Comparison of ENCODE assay signal across 18 cellular contexts in the genomic region with DNA sequence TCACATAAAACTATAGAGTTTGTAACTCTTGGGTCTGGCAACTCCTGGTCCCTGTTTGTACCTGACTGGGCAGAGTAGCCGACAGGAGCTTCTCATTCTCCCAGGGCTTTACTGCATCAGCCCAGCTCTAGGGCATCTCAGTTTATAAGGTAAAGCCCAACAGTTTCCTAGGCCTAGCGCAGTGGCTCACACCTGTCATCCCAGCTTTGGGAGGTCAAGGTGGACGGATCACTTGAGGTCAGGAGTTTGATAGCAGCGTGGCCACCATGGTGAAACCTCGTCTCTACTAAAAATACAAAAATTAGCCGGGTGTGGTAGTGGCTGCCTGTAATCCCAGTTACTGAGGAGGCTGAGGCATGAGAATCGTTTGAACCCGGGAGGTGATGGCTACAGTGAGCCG.
"Had no signal": no experiment of that assay in that cellular context is flagged by ENCODE, and none has a peak within 500 bp of the region (broad histone marks: within the 10 kb centered on the region; RNA-seq: fewer than 3 reads in every experiment).

No MANE protein-coding gene starts in this region.

- H3K27ac ChIP-seq: KMS-11 had no signal

- H3K9me3 ChIP-seq: SK-N-SH had no signal

- H3K4me3 Mint-ChIP-seq: IgD-negative memory B cell, T-cell had no signal

- H3K9me3 Mint-ChIP-seq: T-cell had no signal

- H3K4me1 Mint-ChIP-seq: IgD-negative memory B cell had no signal

- H3K27ac Mint-ChIP-seq: IgD-negative memory B cell, T-cell had no signal

- ATAC-seq: K562, T-cell had no signal

- H3K36me3 Mint-ChIP-seq: IgD-negative memory B cell, T-cell had no signal

- DNase-seq: Kasumi-1, MM.1S, NCI-H1092 treated with DMSO at 0.1 percent for 48 hours, NCI-H1436, NCI-H187, NCI-H2029, NCI-H2081 treated with DMSO at 0.1 percent for 48 hours, NCI-H2227 treated with DMSO at 0.1 percent for 48 hours, NCI-H526 treated with DMSO at 0.1 percent for 48 hours, NCI-H748 treated with DMSO at 0.1 percent for 48 hours, RPMI8226, SHP77, SK-N-SH, SW 1271, T-cell had no signal

- H3K4me3 ChIP-seq: K562 had no signal
